14 cellular contexts compared by ENCODE assay signal in genomic region chr3:146071636-146072035, GRCh38.
A peak's percentile ranks its signal among the peaks of the same experiment; 100 is the strongest.
DNase-seq lines count a peak whose midpoint lies in the region; ATAC-seq and TF ChIP-seq lines count a peak whose summit lies in the region.
"Had no signal": no experiment of that assay in that cellular context is flagged by ENCODE, and none has a peak within 500 bp of the region (broad histone marks: within the 10 kb centered on the region; RNA-seq: fewer than 3 reads in every experiment).

No MANE protein-coding gene starts in this region.

- no peaks in the 10 kb centered on the region for H3K27me3 ChIP-seq in Loucy (ENCODE audit: insufficient read depth, low read length, poor library complexity, severe bottlenecking)
- no peaks in the 10 kb centered on the region for H3K27me3 ChIP-seq in cardiac muscle cell

- DNase-seq in WTC11 (ENCODE audit: low spot score) (no peak), cardiac muscle cell (ENCODE audit: low read depth in 1 of 2, low spot score in 1 of 2) (no peak), osteocyte (ENCODE audit: extremely low spot score, unreplicated experiment) (no peak), RKO (ENCODE audit: low spot score) (no peak), posterior cingulate gyrus (no peak)
- no peak for DNase-seq in activated CD8-positive, alpha-beta T cell treated with anti-CD3 and anti-CD28 coated beads, Interleukin-2, amount 10 ng/mL, durations not matched to agents 7 days and 5 days
- DNase-seq: CD8-positive, alpha-beta memory T cell; DND-41; GDM1; GM23248; NCI-H1092 treated with DMSO at 0.1 percent for 48 hours; NCI-H1694 treated with DMSO at 0.1 percent for 48 hours; PC-9 had no signal

- POLR2A ChIA-PET in WTC11 (lab: Charles Lee): no interaction called here
- POLR2A ChIA-PET in activated CD8-positive, alpha-beta T cell treated with anti-CD3 and anti-CD28 coated beads, Interleukin-2, amount 10 ng/mL, durations not matched to agents 7 days and 5 days (lab: Charles Lee): no interaction called here

- H3K9me2 ChIP-seq in Loucy (replicated peaks; ENCODE audit: low read depth, low read length): no peaks in the 10 kb centered on the region

- H3K4me2 ChIP-seq in Loucy (ENCODE audit: low read depth, low read length, poor library complexity, severe bottlenecking): no peak overlapping the region
- H3K4me2 ChIP-seq: PC-9 had no signal

- no peaks in the 10 kb centered on the region for H3K36me3 ChIP-seq in Loucy (ENCODE audit: insufficient read depth, low read length)
- peaks cover 58% of the 10 kb centered on the region for H3K36me3 ChIP-seq in cardiac muscle cell

- ATAC-seq in WTC11: no peak
- no peak for ATAC-seq in activated CD8-positive, alpha-beta T cell treated with anti-CD3 and anti-CD28 coated beads, Interleukin-2, amount 10 ng/mL, durations not matched to agents 7 days and 5 days

- no peaks in the 10 kb centered on the region for H3K4me1 ChIP-seq in Loucy (ENCODE audit: insufficient read depth, low read length, poor library complexity, severe bottlenecking)
- peaks cover 35% of the 10 kb centered on the region for H3K4me1 ChIP-seq in cardiac muscle cell (ENCODE audit: low read depth)

- no peak overlapping the region for H3K9ac ChIP-seq in Loucy (ENCODE audit: low read depth, low read length, poor library complexity, severe bottlenecking)
- H3K9ac ChIP-seq: GM23248 had no signal

- H3K27ac Mint-ChIP-seq in WTC11 (peak overlapping the region; percentile 38), osteocyte (ENCODE audit: unreplicated experiment) (peak overlapping the region; percentile 53)
- H3K27ac Mint-ChIP-seq in activated CD8-positive, alpha-beta T cell treated with anti-CD3 and anti-CD28 coated beads, Interleukin-2, amount 10 ng/mL, durations not matched to agents 7 days and 5 days: no peak overlapping the region
- H3K27ac Mint-ChIP-seq: CD8-positive, alpha-beta memory T cell had no signal

- CTCF ChIA-PET in WTC11 (lab: Charles Lee): interaction anchor here (1.0 kb wide), 1 partner anchor 255 kb away, joined by 3 read pairs; no protein-coding TSS in a partner anchor
- CTCF ChIA-PET in activated CD8-positive, alpha-beta T cell treated with anti-CD3 and anti-CD28 coated beads, Interleukin-2, amount 10 ng/mL, durations not matched to agents 7 days and 5 days (lab: Charles Lee): no interaction called here

- no peaks in the 10 kb centered on the region for H3K79me2 ChIP-seq in Loucy (ENCODE audit: insufficient read depth, low read length)

- intact Hi-C loops in posterior cingulate gyrus (cut with DNase I): no loop called here

- peaks cover 19% of the 10 kb centered on the region for H3K4me1 Mint-ChIP-seq in WTC11
- peaks cover 37% of the 10 kb centered on the region for H3K4me1 Mint-ChIP-seq in osteocyte (ENCODE audit: unreplicated experiment)
- H3K4me1 Mint-ChIP-seq in activated CD8-positive, alpha-beta T cell treated with anti-CD3 and anti-CD28 coated beads, Interleukin-2, amount 10 ng/mL, durations not matched to agents 7 days and 5 days (ENCODE audit: low read depth): no peaks in the 10 kb centered on the region
- H3K4me1 Mint-ChIP-seq: CD8-positive, alpha-beta memory T cell had no signal

- no peak overlapping the region for H3K4me3 Mint-ChIP-seq in WTC11
- H3K4me3 Mint-ChIP-seq in osteocyte (ENCODE audit: unreplicated experiment): no peak overlapping the region
- H3K4me3 Mint-ChIP-seq in activated CD8-positive, alpha-beta T cell treated with anti-CD3 and anti-CD28 coated beads, Interleukin-2, amount 10 ng/mL, durations not matched to agents 7 days and 5 days: no peak overlapping the region
- H3K4me3 Mint-ChIP-seq: CD8-positive, alpha-beta memory T cell had no signal

- H3K9me3 ChIP-seq in Loucy (ENCODE audit: insufficient read depth, low read depth, low read length): no peaks in the 10 kb centered on the region
- no peaks in the 10 kb centered on the region for H3K9me3 ChIP-seq in cardiac muscle cell (ENCODE audit: low read depth)

- H3K9me3 Mint-ChIP-seq in WTC11: peaks cover 7% of the 10 kb centered on the region
- H3K9me3 Mint-ChIP-seq in osteocyte (ENCODE audit: unreplicated experiment): no peaks in the 10 kb centered on the region
- no peaks in the 10 kb centered on the region for H3K9me3 Mint-ChIP-seq in activated CD8-positive, alpha-beta T cell treated with anti-CD3 and anti-CD28 coated beads, Interleukin-2, amount 10 ng/mL, durations not matched to agents 7 days and 5 days (ENCODE audit: insufficient read depth)
- H3K9me3 Mint-ChIP-seq: CD8-positive, alpha-beta memory T cell had no signal

- no peak for TF ChIP-seq CTCF in Loucy (conservative IDR thresholded peaks at IDR 0.05; ENCODE audit: low read length)
- no peak for TF ChIP-seq CTCF in WTC11 (IDR thresholded peaks at IDR 0.05)
- no peak for TF ChIP-seq CTCF in cardiac muscle cell (IDR thresholded peaks at IDR 0.05; ENCODE audit: low read depth, low read length)
- TF ChIP-seq CTCF in osteocyte (IDR thresholded peaks at IDR 0.05): no peak

- H3K27ac ChIP-seq in cardiac muscle cell: peak overlapping the region; percentile 86
- H3K27ac ChIP-seq: GM23248, PC-9 had no signal

- H3K4me3 ChIP-seq in Loucy (ENCODE audit: low read length, poor library complexity, severe bottlenecking) (no peak overlapping the region), cardiac muscle cell (no peak overlapping the region)
- H3K4me3 ChIP-seq: GM23248, PC-9 had no signal

- no peaks in the 10 kb centered on the region for H3K27me3 Mint-ChIP-seq in WTC11 (ENCODE audit: low read depth)
- H3K27me3 Mint-ChIP-seq in osteocyte (ENCODE audit: unreplicated experiment): no peaks in the 10 kb centered on the region
- H3K27me3 Mint-ChIP-seq in activated CD8-positive, alpha-beta T cell treated with anti-CD3 and anti-CD28 coated beads, Interleukin-2, amount 10 ng/mL, durations not matched to agents 7 days and 5 days (ENCODE audit: low read depth): no peaks in the 10 kb centered on the region
- H3K27me3 Mint-ChIP-seq: CD8-positive, alpha-beta memory T cell had no signal

- H4K20me1 ChIP-seq in Loucy (ENCODE audit: insufficient read depth, low read length, poor library complexity, severe bottlenecking): no peaks in the 10 kb centered on the region

- H3F3A ChIP-seq in Loucy (ENCODE audit: low read depth): no peaks in the 10 kb centered on the region

- H3K36me3 Mint-ChIP-seq in WTC11 (peaks cover 17% of the 10 kb centered on the region), osteocyte (ENCODE audit: unreplicated experiment) (peaks cover 39% of the 10 kb centered on the region)
- H3K36me3 Mint-ChIP-seq in activated CD8-positive, alpha-beta T cell treated with anti-CD3 and anti-CD28 coated beads, Interleukin-2, amount 10 ng/mL, durations not matched to agents 7 days and 5 days (ENCODE audit: low read depth): no peaks in the 10 kb centered on the region
- H3K36me3 Mint-ChIP-seq: CD8-positive, alpha-beta memory T cell had no signal

- H2AFZ ChIP-seq in Loucy (ENCODE audit: low read length): peak overlapping the region; percentile 4; the same call in 1 of the 2 replicates
- H2AFZ ChIP-seq: GM23248, PC-9 had no signal

TF ChIP-seq in WTC11, 78 proteins besides CTCF, POLR2A, EP300 and RAD21 (continues in another document):
- no peak for TF ChIP-seq RORB (CRISPR knock-in tag; IDR thresholded peaks at IDR 0.05)
- TF ChIP-seq, protein P1, sequence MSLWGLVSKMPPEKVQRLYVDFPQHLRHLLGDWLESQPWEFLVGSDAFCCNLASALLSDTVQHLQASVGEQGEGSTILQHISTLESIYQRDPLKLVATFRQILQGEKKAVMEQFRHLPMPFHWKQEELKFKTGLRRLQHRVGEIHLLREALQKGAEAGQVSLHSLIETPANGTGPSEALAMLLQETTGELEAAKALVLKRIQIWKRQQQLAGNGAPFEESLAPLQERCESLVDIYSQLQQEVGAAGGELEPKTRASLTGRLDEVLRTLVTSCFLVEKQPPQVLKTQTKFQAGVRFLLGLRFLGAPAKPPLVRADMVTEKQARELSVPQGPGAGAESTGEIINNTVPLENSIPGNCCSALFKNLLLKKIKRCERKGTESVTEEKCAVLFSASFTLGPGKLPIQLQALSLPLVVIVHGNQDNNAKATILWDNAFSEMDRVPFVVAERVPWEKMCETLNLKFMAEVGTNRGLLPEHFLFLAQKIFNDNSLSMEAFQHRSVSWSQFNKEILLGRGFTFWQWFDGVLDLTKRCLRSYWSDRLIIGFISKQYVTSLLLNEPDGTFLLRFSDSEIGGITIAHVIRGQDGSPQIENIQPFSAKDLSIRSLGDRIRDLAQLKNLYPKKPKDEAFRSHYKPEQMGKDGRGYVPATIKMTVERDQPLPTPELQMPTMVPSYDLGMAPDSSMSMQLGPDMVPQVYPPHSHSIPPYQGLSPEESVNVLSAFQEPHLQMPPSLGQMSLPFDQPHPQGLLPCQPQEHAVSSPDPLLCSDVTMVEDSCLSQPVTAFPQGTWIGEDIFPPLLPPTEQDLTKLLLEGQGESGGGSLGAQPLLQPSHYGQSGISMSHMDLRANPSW (CRISPR knock-in tag; conservative IDR thresholded peaks at IDR 0.05; ENCODE audit: low read depth): no peak
- no peak for TF ChIP-seq ZNF416 (CRISPR knock-in tag; IDR thresholded peaks at IDR 0.05)
- TF ChIP-seq NR2C2 (CRISPR knock-in tag; IDR thresholded peaks at IDR 0.05): no peak
- no peak for TF ChIP-seq SMAD4 (CRISPR knock-in tag; IDR thresholded peaks at IDR 0.05)
- no peak for TF ChIP-seq ZNF263 (CRISPR knock-in tag; IDR thresholded peaks at IDR 0.05; ENCODE audit: low read depth)
- TF ChIP-seq ZNF219 (CRISPR knock-in tag; IDR thresholded peaks at IDR 0.05; ENCODE audit: borderline replicate concordance): no peak
- no peak for TF ChIP-seq HMGA2 (CRISPR knock-in tag; IDR thresholded peaks at IDR 0.05)
- no peak for TF ChIP-seq EMX1 (CRISPR knock-in tag; IDR thresholded peaks at IDR 0.05)
- no peak for TF ChIP-seq MAX (CRISPR knock-in tag; IDR thresholded peaks at IDR 0.05)
- no peak for TF ChIP-seq CBFB (CRISPR knock-in tag; IDR thresholded peaks at IDR 0.05; ENCODE audit: low read depth)
- no peak for TF ChIP-seq ZNF671 (CRISPR knock-in tag; IDR thresholded peaks at IDR 0.05)
- no peak for TF ChIP-seq ZNF423 (CRISPR knock-in tag; IDR thresholded peaks at IDR 0.05)
- no peak for TF ChIP-seq ESRRA (CRISPR knock-in tag; IDR thresholded peaks at IDR 0.05; ENCODE audit: borderline replicate concordance)
